ENCODE assay signal across 8 cellular contexts in genomic region chr15:88454867-88455810, GRCh38. TPM values are rescaled to one million over a fixed set of nuclear protein-coding genes. Genes with fewer than 3 reads are reported as not detected.
DNase-seq lines count a peak whose midpoint lies in the region; ATAC-seq and TF ChIP-seq lines count a peak whose summit lies in the region.

No MANE protein-coding gene starts in this region.

- TF ChIP-seq CTCF in fibroblast of pulmonary artery (IDR thresholded peaks at IDR 0.05; ENCODE audit: low read length, missing control alignments) = peak; percentile 82

- ATAC-seq in GM21367 (IDR thresholded peaks at IDR 0.05; ENCODE audit: unreplicated experiment) (peak; percentile 94), HG03558 (IDR thresholded peaks at IDR 0.05; ENCODE audit: extremely low read depth, unreplicated experiment) (peak; percentile 92)

- DNase-seq in DMS79 treated with DMSO at 0.1 percent for 48 hours (lab: John Stamatoyannopoulos, UW) (peak; percentile 7), NCI-H69 (lab: John Stamatoyannopoulos, UW) (peak; percentile 80), activated T-cell treated with anti-CD3 and anti-CD28 coated beads for 24 hours (ENCODE audit: low read depth) (peak; percentile 23), fibroblast of pulmonary artery (ENCODE audit: low read depth) (peak; percentile 79), occipital lobe (lab: John Stamatoyannopoulos, UW) (peak; percentile 45), T-helper 9 cell (no peak)

- H3K4me3 ChIP-seq in fibroblast of pulmonary artery (replicated peaks; ENCODE audit: low read depth, low read length) = no peak overlapping the region

RNA-seq across cellular contexts. Expression of gene MRPL46, which starts 12.0 kb away (rescaled TPM):
- 15.6 TPM for total RNA-seq in occipital lobe

RNA-seq across cellular contexts. Expression of gene MRPS11, which starts 12.4 kb away (rescaled TPM):
- total RNA-seq in occipital lobe = 16.7 TPM
